In the genomic region with DNA sequence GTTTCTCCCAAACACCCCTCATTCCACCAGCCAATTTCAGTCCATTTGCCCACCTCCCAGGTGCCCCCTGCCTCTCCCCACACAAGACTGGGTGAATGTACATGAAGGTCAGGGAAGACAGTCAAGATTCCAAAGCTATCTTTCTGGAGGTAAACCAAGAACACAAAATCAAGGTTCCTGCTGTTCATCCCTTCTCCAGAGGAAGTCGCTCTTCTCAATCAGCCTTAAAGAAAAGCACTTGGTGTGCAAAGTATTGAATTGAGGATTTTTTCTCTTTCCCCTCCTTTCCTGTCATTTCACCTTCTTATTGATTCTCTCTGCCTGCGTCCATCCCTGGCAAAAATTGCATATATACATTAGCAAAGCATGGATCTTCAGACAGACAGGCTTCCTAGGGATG, we compare ENCODE assay signal across 17 cellular contexts. TPM values are rescaled to one million over a fixed set of nuclear protein-coding genes. Genes with fewer than 3 reads are reported as not detected.
DNase-seq lines count a peak whose midpoint lies in the region; ATAC-seq and TF ChIP-seq lines count a peak whose summit lies in the region.
"Had no signal": no experiment of that assay in that cellular context is flagged by ENCODE, and none has a peak within 500 bp of the region (broad histone marks: within the 10 kb centered on the region; RNA-seq: fewer than 3 reads in every experiment).

No MANE protein-coding gene starts in this region.

- no peaks in the 10 kb centered on the region for H3K4me1 ChIP-seq in Karpas-422 (ENCODE audit: low read length)
- peaks cover 7 to 10% of the 10 kb centered on the region in 2 donors for H3K4me1 ChIP-seq in left lung

- TF ChIP-seq CTCF in 22Rv1 (IDR thresholded peaks at IDR 0.05): peak; percentile 29; the same call in 1 of the 2 replicates
- peak; percentile 14 for TF ChIP-seq CTCF in GM12865 (IDR thresholded peaks at IDR 0.05; ENCODE audit: insufficient read depth, low read depth, low read length, missing control alignments)
- TF ChIP-seq CTCF in dorsolateral prefrontal cortex (IDR thresholded peaks at IDR 0.05 in 54 of 56, conservative IDR thresholded peaks at IDR 0.05 in 2 of 56; ENCODE audit: low read depth in 1 of 56, partially characterized antibody in 56 of 56): peak in 35 of 56 donors; percentile 7 to 54 (median 31)
- TF ChIP-seq CTCF in left lung (IDR thresholded peaks at IDR 0.05): no peak

- no peak overlapping the region for H3K4me3 ChIP-seq in GM12865 (ENCODE audit: low read depth, low read length)
- no peak overlapping the region for H3K4me3 ChIP-seq in Karpas-422 (ENCODE audit: low read length)
- peak overlapping the region in 56 of 59 donors; percentile 3 to 75 (median 61) for H3K4me3 ChIP-seq in dorsolateral prefrontal cortex
- H3K4me3 ChIP-seq in left lung: no peak overlapping the region

- intact Hi-C loops in dorsolateral prefrontal cortex (cut with DNase I): loop anchor here in 1 of 2 donors (10.0 kb wide), 2 partner anchors 188 to 702 kb away; no protein-coding TSS in a partner anchor
- intact Hi-C loops in left lung (cut with DNase I): no loop called here

- H2AFZ ChIP-seq in Karpas-422 (ENCODE audit: low read length): no peak overlapping the region

- H3K9me3 ChIP-seq in Karpas-422 (ENCODE audit: low read length) (no peaks in the 10 kb centered on the region), left lung (no peaks in the 10 kb centered on the region)

- no peak overlapping the region for H3K4me2 ChIP-seq in Karpas-422 (ENCODE audit: low read depth, low read length, poor library complexity, severe bottlenecking)

- no peaks in the 10 kb centered on the region for H3K79me2 ChIP-seq in Karpas-422 (ENCODE audit: low read length)

- H3K36me3 ChIP-seq in Karpas-422 (ENCODE audit: insufficient read depth, low read length): no peaks in the 10 kb centered on the region
- no peaks in the 10 kb centered on the region for H3K36me3 ChIP-seq in left lung

- H3K27me3 ChIP-seq in Karpas-422 (ENCODE audit: low read length): no peaks in the 10 kb centered on the region
- H3K27me3 ChIP-seq in dorsolateral prefrontal cortex: peaks cover 0 to 31% (median 3%) of the 10 kb centered on the region in 45 donors
- peaks cover 28 to 60% of the 10 kb centered on the region in 2 donors for H3K27me3 ChIP-seq in left lung

- ATAC-seq in left lung: no peak

- H3K27ac ChIP-seq in 22Rv1 (no peak overlapping the region), Karpas-422 (ENCODE audit: low read length) (no peak overlapping the region), dorsolateral prefrontal cortex (peak overlapping the region in 5 of 59 donors; percentile 4 to 71 (median 28)), left lung (no peak overlapping the region)

- H4K20me1 ChIP-seq in Karpas-422 (ENCODE audit: insufficient read depth, low read depth, low read length): no peaks in the 10 kb centered on the region

- H3K9ac ChIP-seq in Karpas-422 (ENCODE audit: low read length): no peak overlapping the region

- H3K9me2 ChIP-seq in Karpas-422 (replicated peaks; ENCODE audit: insufficient read depth, low read length): no peaks in the 10 kb centered on the region

- no peak for DNase-seq in GM12865 (ENCODE audit: low read depth)
- peak; percentile 45 for DNase-seq in Karpas-422
- no peak for DNase-seq in dorsolateral prefrontal cortex
- DNase-seq in activated effector memory CD4-positive, alpha-beta T cell treated with Interleukin-2 at 50 U/mL for 16 hours: no peak
- no peak for DNase-seq in islet precursor cell
- no peak for DNase-seq in GDM1 (lab: John Stamatoyannopoulos, UW)
- no peak for DNase-seq in left lung
- DNase-seq: C1 segment of cervical spinal cord, DMS 273 treated with DMSO at 0.1 percent for 48 hours, DND-41, KG1, NCI-H1048, NCI-H1436 treated with DMSO at 0.1 percent for 48 hours, NCI-H2029, NCI-H526, T-helper 1 cell had no signal

RNA-seq across cellular contexts. Expression of a gene that starts 4.5 kb away (rescaled TPM):
- total RNA-seq in Karpas-422 (2014; rRNA removed; shearing (Covaris generic); ENCODE audit: low replicate concordance): 1.3 and 2.0 TPM in 2 replicates
- total RNA-seq in dorsolateral prefrontal cortex (100 to 1,000 TPM in 105 of 120 experiments, 10 to 100 TPM in 15; 41.0 to 232 (median 135) TPM), left lung (under 1 TPM; 0.17 to 0.31 TPM)

Comparison
In these comparisons a context has a peak if more than half of its experiments do, and no peak if none do; other contexts are left out.
1. CTCF ChIP-seq: peak in 22Rv1 (single experiment), GM12865 (single experiment) and dorsolateral prefrontal cortex (35 of 56); none in left lung (0 of 2).
2. H3K4me3 ChIP-seq: peak in dorsolateral prefrontal cortex (56 of 59); none in GM12865 (single experiment), Karpas-422 (single experiment) and left lung (0 of 2).
3. RNA of a gene that starts 4.5 kb away (total RNA-seq): 41.0 to 232 TPM in dorsolateral prefrontal cortex; 1.3 to 2.0 TPM in Karpas-422 and 0.17 to 0.31 TPM in left lung; every median in the first group is over 10 times any median in the second.